12 cellular contexts compared by ENCODE assay signal in genomic region chr14:94322648-94323570, GRCh38. TPM values are rescaled to one million over a fixed set of nuclear protein-coding genes. Genes with fewer than 3 reads are reported as not detected.
DNase-seq lines count a peak whose midpoint lies in the region; ATAC-seq, FAIRE-seq and TF ChIP-seq lines count a peak whose summit lies in the region.
"Had no signal": no experiment of that assay in that cellular context is flagged by ENCODE, and none has a peak within 500 bp of the region (broad histone marks: within the 10 kb centered on the region; RNA-seq: fewer than 3 reads in every experiment).

A gene with protein sequence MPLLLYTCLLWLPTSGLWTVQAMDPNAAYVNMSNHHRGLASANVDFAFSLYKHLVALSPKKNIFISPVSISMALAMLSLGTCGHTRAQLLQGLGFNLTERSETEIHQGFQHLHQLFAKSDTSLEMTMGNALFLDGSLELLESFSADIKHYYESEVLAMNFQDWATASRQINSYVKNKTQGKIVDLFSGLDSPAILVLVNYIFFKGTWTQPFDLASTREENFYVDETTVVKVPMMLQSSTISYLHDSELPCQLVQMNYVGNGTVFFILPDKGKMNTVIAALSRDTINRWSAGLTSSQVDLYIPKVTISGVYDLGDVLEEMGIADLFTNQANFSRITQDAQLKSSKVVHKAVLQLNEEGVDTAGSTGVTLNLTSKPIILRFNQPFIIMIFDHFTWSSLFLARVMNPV (minus strand): TSS chr14:94323336. CDS start chr14:94314648, 8,688 bp downstream.

- ATAC-seq in SK-N-SH treated with all-trans-retinoic acid at 6 μM for 48 hours (peak; percentile 86), sciatic nerve (peak; percentile 81), HG02678 (IDR thresholded peaks at IDR 0.05; ENCODE audit: unreplicated experiment) (no peak), GM18502 (IDR thresholded peaks at IDR 0.05; ENCODE audit: poor library complexity, unreplicated experiment) (no peak)
- ATAC-seq: activated T-helper 17 cell treated with anti-CD3 and anti-CD28 coated beads, Interleukin-2, amount 50 U/mL, for 72 hours had no signal

- DNase-seq in GM23248 (peak; percentile 64), glomerular visceral epithelial cell (ENCODE audit: extremely low spot score) (peak; percentile 90), sciatic nerve (ENCODE audit: low spot score) (no peak), HTR-8/SVneo (ENCODE audit: insufficient read length, low spot score) (no peak), posterior vena cava (ENCODE audit: low spot score) (no peak)
- DNase-seq: NCI-H1930, nephron progenitor cell, tibial artery had no signal

- H3F3A ChIP-seq in GM23248 (ENCODE audit: insufficient read depth) = peaks cover 15% of the 10 kb centered on the region

- no peak within 1 kb of the TSS for H3K27ac ChIP-seq in GM23248
- H3K27ac ChIP-seq: tibial artery had no signal

- no peaks in the 10 kb centered on the region for H3K9me3 ChIP-seq in GM23248 (ENCODE audit: low read depth)
- H3K9me3 ChIP-seq: tibial artery had no signal

- intact Hi-C loops in sciatic nerve (cut with DNase I) = no loop called here
- intact Hi-C loops in posterior vena cava (cut with DNase I) = no loop called here

- no peak for FAIRE-seq in HTR-8/SVneo (lab: Jason Lieb, UNC)

- WGBS in GM23248 (ENCODE audit: low coverage in 1 of 2, low lambda C conversion rate in 2 of 2, missing lambda C conversion rate in 2 of 2), 2 experiments = 14 to 22% methylated on average over 14 to 15 of the region's 15 CpGs

- peak within 1 kb of the TSS; percentile 72 for H2AFZ ChIP-seq in GM23248

- no peaks in the 10 kb centered on the region for H3K9me2 ChIP-seq in GM23248 (ENCODE audit: insufficient read depth)

- no peaks in the 10 kb centered on the region for H3K27me3 ChIP-seq in GM23248 (replicated peaks; ENCODE audit: insufficient read depth)

- H3K4me1 ChIP-seq in GM23248 (ENCODE audit: insufficient read depth) = peaks cover 12% of the 10 kb centered on the region
- H3K4me1 ChIP-seq: tibial artery had no signal

- no peaks in the 10 kb centered on the region for H3K36me3 ChIP-seq in GM23248 (ENCODE audit: low read depth)
- H3K36me3 ChIP-seq: tibial artery had no signal

- no peaks in the 10 kb centered on the region for H3K79me2 ChIP-seq in GM23248 (ENCODE audit: insufficient read depth)

- no peaks in the 10 kb centered on the region for H4K20me1 ChIP-seq in GM23248 (ENCODE audit: insufficient read depth)

- H3K9ac ChIP-seq in GM23248 = peak within 1 kb of the TSS; percentile 2; the same call in 1 of the 2 replicates

- in situ Hi-C loops in GM23248 (cut with MboI) = no loop called here

- H3K4me3 ChIP-seq in GM23248 = peak within 1 kb of the TSS; percentile 35; the same call in 1 of the 2 replicates
- H3K4me3 ChIP-seq: tibial artery had no signal

- H3K4me2 ChIP-seq in GM23248 (ENCODE audit: unreplicated experiment) = peak within 1 kb of the TSS; percentile 79

TF ChIP-seq in SK-N-SH treated with all-trans-retinoic acid at 6 μM for 48 hours, 23 proteins besides CTCF, POLR2A, EP300 and RAD21:
- TF ChIP-seq GLIS3 (CRISPR knock-in tag; IDR thresholded peaks at IDR 0.05) (no peak), OSR1 (CRISPR knock-in tag; IDR thresholded peaks at IDR 0.05) (no peak), ISL1 (CRISPR knock-in tag; IDR thresholded peaks at IDR 0.05) (no peak), TCF4 (CRISPR knock-in tag; IDR thresholded peaks at IDR 0.05; ENCODE audit: borderline replicate concordance) (no peak), TOX (CRISPR knock-in tag; IDR thresholded peaks at IDR 0.05; ENCODE audit: borderline replicate concordance) (no peak), CSRNP3 (CRISPR knock-in tag; IDR thresholded peaks at IDR 0.05) (no peak), ZNF8 (CRISPR knock-in tag; IDR thresholded peaks at IDR 0.05) (no peak), PPARA (CRISPR knock-in tag; IDR thresholded peaks at IDR 0.05; ENCODE audit: borderline replicate concordance) (no peak), ZFP3 (CRISPR knock-in tag; IDR thresholded peaks at IDR 0.05) (no peak), ZNF565 (CRISPR knock-in tag; conservative IDR thresholded peaks at IDR 0.05; ENCODE audit: low read depth) (no peak)
- TF ChIP-seq, protein P1, sequence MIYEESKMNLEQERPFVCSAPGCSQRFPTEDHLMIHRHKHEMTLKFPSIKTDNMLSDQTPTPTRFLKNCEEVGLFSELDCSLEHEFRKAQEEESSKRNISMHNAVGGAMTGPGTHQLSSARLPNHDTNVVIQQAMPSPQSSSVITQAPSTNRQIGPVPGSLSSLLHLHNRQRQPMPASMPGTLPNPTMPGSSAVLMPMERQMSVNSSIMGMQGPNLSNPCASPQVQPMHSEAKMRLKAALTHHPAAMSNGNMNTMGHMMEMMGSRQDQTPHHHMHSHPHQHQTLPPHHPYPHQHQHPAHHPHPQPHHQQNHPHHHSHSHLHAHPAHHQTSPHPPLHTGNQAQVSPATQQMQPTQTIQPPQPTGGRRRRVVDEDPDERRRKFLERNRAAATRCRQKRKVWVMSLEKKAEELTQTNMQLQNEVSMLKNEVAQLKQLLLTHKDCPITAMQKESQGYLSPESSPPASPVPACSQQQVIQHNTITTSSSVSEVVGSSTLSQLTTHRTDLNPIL (CRISPR knock-in tag; IDR thresholded peaks at IDR 0.05; ENCODE audit: low read depth) = no peak
- TF ChIP-seq, protein P2, sequence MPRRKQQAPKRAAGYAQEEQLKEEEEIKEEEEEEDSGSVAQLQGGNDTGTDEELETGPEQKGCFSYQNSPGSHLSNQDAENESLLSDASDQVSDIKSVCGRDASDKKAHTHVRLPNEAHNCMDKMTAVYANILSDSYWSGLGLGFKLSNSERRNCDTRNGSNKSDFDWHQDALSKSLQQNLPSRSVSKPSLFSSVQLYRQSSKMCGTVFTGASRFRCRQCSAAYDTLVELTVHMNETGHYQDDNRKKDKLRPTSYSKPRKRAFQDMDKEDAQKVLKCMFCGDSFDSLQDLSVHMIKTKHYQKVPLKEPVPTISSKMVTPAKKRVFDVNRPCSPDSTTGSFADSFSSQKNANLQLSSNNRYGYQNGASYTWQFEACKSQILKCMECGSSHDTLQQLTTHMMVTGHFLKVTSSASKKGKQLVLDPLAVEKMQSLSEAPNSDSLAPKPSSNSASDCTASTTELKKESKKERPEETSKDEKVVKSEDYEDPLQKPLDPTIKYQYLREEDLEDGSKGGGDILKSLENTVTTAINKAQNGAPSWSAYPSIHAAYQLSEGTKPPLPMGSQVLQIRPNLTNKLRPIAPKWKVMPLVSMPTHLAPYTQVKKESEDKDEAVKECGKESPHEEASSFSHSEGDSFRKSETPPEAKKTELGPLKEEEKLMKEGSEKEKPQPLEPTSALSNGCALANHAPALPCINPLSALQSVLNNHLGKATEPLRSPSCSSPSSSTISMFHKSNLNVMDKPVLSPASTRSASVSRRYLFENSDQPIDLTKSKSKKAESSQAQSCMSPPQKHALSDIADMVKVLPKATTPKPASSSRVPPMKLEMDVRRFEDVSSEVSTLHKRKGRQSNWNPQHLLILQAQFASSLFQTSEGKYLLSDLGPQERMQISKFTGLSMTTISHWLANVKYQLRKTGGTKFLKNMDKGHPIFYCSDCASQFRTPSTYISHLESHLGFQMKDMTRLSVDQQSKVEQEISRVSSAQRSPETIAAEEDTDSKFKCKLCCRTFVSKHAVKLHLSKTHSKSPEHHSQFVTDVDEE (CRISPR knock-in tag; IDR thresholded peaks at IDR 0.05) = no peak

RNA-seq across cellular contexts. Expression of the gene that starts here (rescaled TPM):
- not detected in 2 replicates for total RNA-seq in GM23248 (2014; rRNA removed; shearing (Covaris generic))
- polyA plus RNA-seq in GM23248 (2016; fragmentation: Nextera tagmentation; extraction: Ambion mirVana) = not detected in 2 replicates
- total RNA-seq in sciatic nerve = not detected
- total RNA-seq in posterior vena cava = not detected

Comparison
In these comparisons a context has a peak if more than half of its experiments do, and no peak if none do; other contexts are left out.
1. Peak in DNase-seq, H3K4me3 ChIP-seq, H3K9ac ChIP-seq and H3K4me2 ChIP-seq in GM23248; RNA of the gene not detected or under 1 TPM.
2. Peak in ATAC-seq in sciatic nerve; RNA of the gene not detected or under 1 TPM.